ENCODE assay signal across 7 cellular contexts in the genomic region with DNA sequence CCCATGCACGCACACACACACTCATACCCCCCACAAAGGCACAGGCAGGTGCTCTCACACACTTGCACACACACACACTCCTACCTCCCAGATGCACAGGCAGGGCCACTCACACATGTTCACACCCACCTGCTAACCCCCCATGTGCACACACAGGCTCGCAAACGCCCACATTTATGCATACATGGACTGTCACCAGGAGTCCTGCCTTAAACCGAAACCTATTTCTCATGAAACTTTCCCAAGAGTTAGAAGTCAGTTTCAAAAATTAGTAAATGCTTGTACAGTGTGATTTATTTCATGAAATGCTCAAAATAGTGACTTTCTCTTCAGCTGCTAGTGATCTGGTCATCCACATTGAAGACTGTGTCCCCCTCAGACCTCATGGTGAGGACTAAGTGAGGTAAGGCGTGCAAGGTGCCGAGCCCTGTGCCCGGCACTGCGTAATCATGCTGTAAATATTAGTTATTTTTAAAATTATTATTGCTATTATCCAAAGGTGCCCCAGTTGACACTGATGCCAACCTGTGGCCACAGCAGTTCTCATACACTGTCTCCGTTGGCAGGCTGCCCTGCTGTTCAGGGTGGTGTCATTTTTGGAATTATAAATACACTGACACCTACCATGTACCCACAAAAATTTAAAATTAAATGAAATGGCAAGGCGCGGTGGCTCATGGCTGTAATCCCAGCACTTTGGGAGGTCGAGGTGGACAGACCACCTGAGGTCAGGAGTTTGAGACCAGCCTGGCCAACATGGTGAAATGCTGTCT. TPM values are rescaled to one million over a fixed set of nuclear protein-coding genes. Genes with fewer than 3 reads are reported as not detected.
DNase-seq lines count a peak whose midpoint lies in the region; ATAC-seq lines count a peak whose summit lies in the region.

No MANE protein-coding gene starts in this region.

- peak; percentile 22 for DNase-seq in activated T-cell treated with anti-CD3 and anti-CD28 coated beads, Interleukin-2, amount 50 U/mL, for 4 hours
- peak; percentile 33 to 45 for DNase-seq in stimulated activated CD4-positive, alpha-beta T cell treated with anti-CD3 and anti-CD28 coated beads, Interleukin-2, amount 100 ng/mL, for 24 hours
- DNase-seq in SHP77 (lab: John Stamatoyannopoulos, UW): no peak
- DNase-seq in hippocampal formation (lab: John Stamatoyannopoulos, UW): no peak
- no peak for DNase-seq in AML-193 (lab: John Stamatoyannopoulos, UW)

- peak overlapping the region; percentile 55 for H3K4me3 Mint-ChIP-seq in activated T-cell treated with anti-CD3 and anti-CD28 coated beads, Interleukin-2, amount 50 U/mL, for 4 hours

- no peaks in the 10 kb centered on the region for H3K9me3 Mint-ChIP-seq in activated T-cell treated with anti-CD3 and anti-CD28 coated beads, Interleukin-2, amount 50 U/mL, for 4 hours

- H3K36me3 Mint-ChIP-seq in activated T-cell treated with anti-CD3 and anti-CD28 coated beads, Interleukin-2, amount 50 U/mL, for 4 hours (ENCODE audit: insufficient read depth): peaks cover 5% of the 10 kb centered on the region

- ATAC-seq in GM18502 (IDR thresholded peaks at IDR 0.05; ENCODE audit: poor library complexity, unreplicated experiment) (peak; percentile 52), HG02610 (IDR thresholded peaks at IDR 0.05; ENCODE audit: unreplicated experiment) (peak; percentile 38)
- peak; percentile 66 to 79 for ATAC-seq in activated T-cell treated with anti-CD3 and anti-CD28 coated beads, Interleukin-2, amount 50 U/mL, for 4 hours

- peaks cover 28% of the 10 kb centered on the region for H3K4me1 Mint-ChIP-seq in activated T-cell treated with anti-CD3 and anti-CD28 coated beads, Interleukin-2, amount 50 U/mL, for 4 hours (ENCODE audit: low read depth)

- no peaks in the 10 kb centered on the region for H3K27me3 Mint-ChIP-seq in activated T-cell treated with anti-CD3 and anti-CD28 coated beads, Interleukin-2, amount 50 U/mL, for 4 hours (ENCODE audit: low read depth)

RNA-seq across cellular contexts. Expression of gene CNNM4, which starts 12.4 kb away (rescaled TPM):
- total RNA-seq in activated T-cell treated with anti-CD3 and anti-CD28 coated beads, Interleukin-2, amount 50 U/mL, for 4 hours: 1 to 10 TPM; 6.3 to 6.9 (median 6.4) TPM

RNA-seq across cellular contexts. Expression of gene LMAN2L, which starts 33.2 kb away (rescaled TPM):
- total RNA-seq in activated T-cell treated with anti-CD3 and anti-CD28 coated beads, Interleukin-2, amount 50 U/mL, for 4 hours: 1 to 10 TPM; 7.0 to 9.1 (median 8.6) TPM

RNA-seq across cellular contexts. Expression of gene CNNM3, which starts 43.0 kb away (rescaled TPM):
- 10 to 100 TPM; 22.8 to 26.1 (median 24.4) TPM for total RNA-seq in activated T-cell treated with anti-CD3 and anti-CD28 coated beads, Interleukin-2, amount 50 U/mL, for 4 hours

Comparison
In these comparisons a context has a peak if more than half of its experiments do, and no peak if none do; other contexts are left out.
1. DNase-seq: peak in activated T-cell treated with anti-CD3 and anti-CD28 coated beads, Interleukin-2, amount 50 U/mL, for 4 hours (single experiment) and stimulated activated CD4-positive, alpha-beta T cell treated with anti-CD3 and anti-CD28 coated beads, Interleukin-2, amount 100 ng/mL, for 24 hours (2 of 2); none in SHP77 (0 of 2), hippocampal formation (0 of 2) and AML-193 (0 of 2).
2. Peak in every context shown above with its lines, with median percentiles within 50 percentile points of each other: ATAC-seq.